In the genomic region with DNA sequence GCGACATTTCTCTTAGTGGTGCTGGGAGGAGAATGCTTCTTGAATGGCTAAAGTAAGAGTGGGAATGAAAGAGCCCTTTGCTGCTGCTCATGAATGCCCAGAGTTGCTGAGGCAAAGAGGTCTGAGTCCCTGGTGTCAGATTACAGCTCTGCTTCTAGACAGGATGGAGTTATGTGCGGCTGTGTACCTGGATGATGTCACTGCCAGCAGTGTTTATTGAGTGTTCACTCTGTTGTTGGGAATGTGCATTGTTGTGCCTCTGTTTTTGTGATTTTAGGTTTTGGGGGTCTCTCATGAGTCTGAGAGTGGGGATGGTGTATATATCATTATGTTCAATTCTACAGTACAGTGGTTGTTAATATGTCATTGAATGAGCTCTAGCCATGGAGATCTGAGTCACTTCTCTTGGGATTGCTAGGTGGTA, we compare ENCODE assay signal across 1 cellular context.
TF ChIP-seq lines count a peak whose summit lies in the region.

No MANE protein-coding gene starts in this region.

TF ChIP-seq in K562, 482 proteins besides CTCF, POLR2A, EP300 and RAD21 (continued from another document and continues in another):
- TF ChIP-seq, protein P1, sequence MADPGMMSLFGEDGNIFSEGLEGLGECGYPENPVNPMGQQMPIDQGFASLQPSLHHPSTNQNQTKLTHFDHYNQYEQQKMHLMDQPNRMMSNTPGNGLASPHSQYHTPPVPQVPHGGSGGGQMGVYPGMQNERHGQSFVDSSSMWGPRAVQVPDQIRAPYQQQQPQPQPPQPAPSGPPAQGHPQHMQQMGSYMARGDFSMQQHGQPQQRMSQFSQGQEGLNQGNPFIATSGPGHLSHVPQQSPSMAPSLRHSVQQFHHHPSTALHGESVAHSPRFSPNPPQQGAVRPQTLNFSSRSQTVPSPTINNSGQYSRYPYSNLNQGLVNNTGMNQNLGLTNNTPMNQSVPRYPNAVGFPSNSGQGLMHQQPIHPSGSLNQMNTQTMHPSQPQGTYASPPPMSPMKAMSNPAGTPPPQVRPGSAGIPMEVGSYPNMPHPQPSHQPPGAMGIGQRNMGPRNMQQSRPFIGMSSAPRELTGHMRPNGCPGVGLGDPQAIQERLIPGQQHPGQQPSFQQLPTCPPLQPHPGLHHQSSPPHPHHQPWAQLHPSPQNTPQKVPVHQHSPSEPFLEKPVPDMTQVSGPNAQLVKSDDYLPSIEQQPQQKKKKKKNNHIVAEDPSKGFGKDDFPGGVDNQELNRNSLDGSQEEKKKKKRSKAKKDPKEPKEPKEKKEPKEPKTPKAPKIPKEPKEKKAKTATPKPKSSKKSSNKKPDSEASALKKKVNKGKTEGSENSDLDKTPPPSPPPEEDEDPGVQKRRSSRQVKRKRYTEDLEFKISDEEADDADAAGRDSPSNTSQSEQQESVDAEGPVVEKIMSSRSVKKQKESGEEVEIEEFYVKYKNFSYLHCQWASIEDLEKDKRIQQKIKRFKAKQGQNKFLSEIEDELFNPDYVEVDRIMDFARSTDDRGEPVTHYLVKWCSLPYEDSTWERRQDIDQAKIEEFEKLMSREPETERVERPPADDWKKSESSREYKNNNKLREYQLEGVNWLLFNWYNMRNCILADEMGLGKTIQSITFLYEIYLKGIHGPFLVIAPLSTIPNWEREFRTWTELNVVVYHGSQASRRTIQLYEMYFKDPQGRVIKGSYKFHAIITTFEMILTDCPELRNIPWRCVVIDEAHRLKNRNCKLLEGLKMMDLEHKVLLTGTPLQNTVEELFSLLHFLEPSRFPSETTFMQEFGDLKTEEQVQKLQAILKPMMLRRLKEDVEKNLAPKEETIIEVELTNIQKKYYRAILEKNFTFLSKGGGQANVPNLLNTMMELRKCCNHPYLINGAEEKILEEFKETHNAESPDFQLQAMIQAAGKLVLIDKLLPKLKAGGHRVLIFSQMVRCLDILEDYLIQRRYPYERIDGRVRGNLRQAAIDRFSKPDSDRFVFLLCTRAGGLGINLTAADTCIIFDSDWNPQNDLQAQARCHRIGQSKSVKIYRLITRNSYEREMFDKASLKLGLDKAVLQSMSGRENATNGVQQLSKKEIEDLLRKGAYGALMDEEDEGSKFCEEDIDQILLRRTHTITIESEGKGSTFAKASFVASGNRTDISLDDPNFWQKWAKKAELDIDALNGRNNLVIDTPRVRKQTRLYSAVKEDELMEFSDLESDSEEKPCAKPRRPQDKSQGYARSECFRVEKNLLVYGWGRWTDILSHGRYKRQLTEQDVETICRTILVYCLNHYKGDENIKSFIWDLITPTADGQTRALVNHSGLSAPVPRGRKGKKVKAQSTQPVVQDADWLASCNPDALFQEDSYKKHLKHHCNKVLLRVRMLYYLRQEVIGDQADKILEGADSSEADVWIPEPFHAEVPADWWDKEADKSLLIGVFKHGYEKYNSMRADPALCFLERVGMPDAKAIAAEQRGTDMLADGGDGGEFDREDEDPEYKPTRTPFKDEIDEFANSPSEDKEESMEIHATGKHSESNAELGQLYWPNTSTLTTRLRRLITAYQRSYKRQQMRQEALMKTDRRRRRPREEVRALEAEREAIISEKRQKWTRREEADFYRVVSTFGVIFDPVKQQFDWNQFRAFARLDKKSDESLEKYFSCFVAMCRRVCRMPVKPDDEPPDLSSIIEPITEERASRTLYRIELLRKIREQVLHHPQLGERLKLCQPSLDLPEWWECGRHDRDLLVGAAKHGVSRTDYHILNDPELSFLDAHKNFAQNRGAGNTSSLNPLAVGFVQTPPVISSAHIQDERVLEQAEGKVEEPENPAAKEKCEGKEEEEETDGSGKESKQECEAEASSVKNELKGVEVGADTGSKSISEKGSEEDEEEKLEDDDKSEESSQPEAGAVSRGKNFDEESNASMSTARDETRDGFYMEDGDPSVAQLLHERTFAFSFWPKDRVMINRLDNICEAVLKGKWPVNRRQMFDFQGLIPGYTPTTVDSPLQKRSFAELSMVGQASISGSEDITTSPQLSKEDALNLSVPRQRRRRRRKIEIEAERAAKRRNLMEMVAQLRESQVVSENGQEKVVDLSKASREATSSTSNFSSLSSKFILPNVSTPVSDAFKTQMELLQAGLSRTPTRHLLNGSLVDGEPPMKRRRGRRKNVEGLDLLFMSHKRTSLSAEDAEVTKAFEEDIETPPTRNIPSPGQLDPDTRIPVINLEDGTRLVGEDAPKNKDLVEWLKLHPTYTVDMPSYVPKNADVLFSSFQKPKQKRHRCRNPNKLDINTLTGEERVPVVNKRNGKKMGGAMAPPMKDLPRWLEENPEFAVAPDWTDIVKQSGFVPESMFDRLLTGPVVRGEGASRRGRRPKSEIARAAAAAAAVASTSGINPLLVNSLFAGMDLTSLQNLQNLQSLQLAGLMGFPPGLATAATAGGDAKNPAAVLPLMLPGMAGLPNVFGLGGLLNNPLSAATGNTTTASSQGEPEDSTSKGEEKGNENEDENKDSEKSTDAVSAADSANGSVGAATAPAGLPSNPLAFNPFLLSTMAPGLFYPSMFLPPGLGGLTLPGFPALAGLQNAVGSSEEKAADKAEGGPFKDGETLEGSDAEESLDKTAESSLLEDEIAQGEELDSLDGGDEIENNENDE (IDR thresholded peaks at IDR 0.05; ENCODE audit: low read depth, low read length), result no peak
- TF ChIP-seq, protein P2, sequence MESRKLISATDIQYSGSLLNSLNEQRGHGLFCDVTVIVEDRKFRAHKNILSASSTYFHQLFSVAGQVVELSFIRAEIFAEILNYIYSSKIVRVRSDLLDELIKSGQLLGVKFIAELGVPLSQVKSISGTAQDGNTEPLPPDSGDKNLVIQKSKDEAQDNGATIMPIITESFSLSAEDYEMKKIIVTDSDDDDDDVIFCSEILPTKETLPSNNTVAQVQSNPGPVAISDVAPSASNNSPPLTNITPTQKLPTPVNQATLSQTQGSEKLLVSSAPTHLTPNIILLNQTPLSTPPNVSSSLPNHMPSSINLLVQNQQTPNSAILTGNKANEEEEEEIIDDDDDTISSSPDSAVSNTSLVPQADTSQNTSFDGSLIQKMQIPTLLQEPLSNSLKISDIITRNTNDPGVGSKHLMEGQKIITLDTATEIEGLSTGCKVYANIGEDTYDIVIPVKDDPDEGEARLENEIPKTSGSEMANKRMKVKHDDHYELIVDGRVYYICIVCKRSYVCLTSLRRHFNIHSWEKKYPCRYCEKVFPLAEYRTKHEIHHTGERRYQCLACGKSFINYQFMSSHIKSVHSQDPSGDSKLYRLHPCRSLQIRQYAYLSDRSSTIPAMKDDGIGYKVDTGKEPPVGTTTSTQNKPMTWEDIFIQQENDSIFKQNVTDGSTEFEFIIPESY (CRISPR knock-in tag; IDR thresholded peaks at IDR 0.05), result no peak
- no peak for TF ChIP-seq ZC3H11A (IDR thresholded peaks at IDR 0.05; ENCODE audit: low read depth, low read length)
- TF ChIP-seq, protein P3, sequence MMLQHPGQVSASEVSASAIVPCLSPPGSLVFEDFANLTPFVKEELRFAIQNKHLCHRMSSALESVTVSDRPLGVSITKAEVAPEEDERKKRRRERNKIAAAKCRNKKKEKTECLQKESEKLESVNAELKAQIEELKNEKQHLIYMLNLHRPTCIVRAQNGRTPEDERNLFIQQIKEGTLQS (IDR thresholded peaks at IDR 0.05), result peak; percentile 87
- TF ChIP-seq, protein P3 (CRISPR knock-in tag; conservative IDR thresholded peaks at IDR 0.05), result no peak
- TF ChIP-seq HDGF (IDR thresholded peaks at IDR 0.05), result 0 out of 2 replicates have a peak, but pooled peaks have one; percentile 36
- no peak for TF ChIP-seq ELF1 (tag; IDR thresholded peaks at IDR 0.05)
- TF ChIP-seq ZSCAN32 (CRISPR knock-in tag; IDR thresholded peaks at IDR 0.05), result no peak
- TF ChIP-seq ZNF23 (CRISPR knock-in tag; IDR thresholded peaks at IDR 0.05), result no peak
- no peak for TF ChIP-seq ARHGAP35 (IDR thresholded peaks at IDR 0.05; ENCODE audit: partially characterized antibody)
- TF ChIP-seq ZNF197 (CRISPR knock-in tag; IDR thresholded peaks at IDR 0.05; ENCODE audit: low read depth), result no peak
- TF ChIP-seq ZNF507 (tag; conservative IDR thresholded peaks at IDR 0.05), result no peak
- no peak for TF ChIP-seq ESRRA (IDR thresholded peaks at IDR 0.05; ENCODE audit: borderline replicate concordance, low read depth)
- no peak for TF ChIP-seq SNRNP70 (optimal IDR thresholded peaks at IDR 0.05; ENCODE audit: low read depth, low read length)
- TF ChIP-seq ZNF79 (CRISPR knock-in tag; IDR thresholded peaks at IDR 0.05; ENCODE audit: low read depth), result no peak
- peak; percentile 92 for TF ChIP-seq ATF7 (IDR thresholded peaks at IDR 0.05)
- TF ChIP-seq, protein P4, sequence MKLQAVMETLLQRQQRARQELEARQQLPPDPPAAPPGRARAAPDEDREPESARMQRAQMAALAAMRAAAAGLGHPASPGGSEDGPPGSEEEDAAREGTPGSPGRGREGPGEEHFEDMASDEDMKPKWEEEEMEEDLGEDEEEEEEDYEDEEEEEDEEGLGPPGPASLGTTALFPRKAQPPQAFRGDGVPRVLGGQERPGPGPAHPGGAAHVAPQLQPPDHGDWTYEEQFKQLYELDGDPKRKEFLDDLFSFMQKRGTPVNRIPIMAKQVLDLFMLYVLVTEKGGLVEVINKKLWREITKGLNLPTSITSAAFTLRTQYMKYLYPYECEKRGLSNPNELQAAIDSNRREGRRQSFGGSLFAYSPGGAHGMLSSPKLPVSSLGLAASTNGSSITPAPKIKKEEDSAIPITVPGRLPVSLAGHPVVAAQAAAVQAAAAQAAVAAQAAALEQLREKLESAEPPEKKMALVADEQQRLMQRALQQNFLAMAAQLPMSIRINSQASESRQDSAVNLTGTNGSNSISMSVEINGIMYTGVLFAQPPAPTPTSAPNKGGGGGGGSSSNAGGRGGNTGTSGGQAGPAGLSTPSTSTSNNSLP (IDR thresholded peaks at IDR 0.05; ENCODE audit: borderline replicate concordance, low read depth, low read length), result no peak
- TF ChIP-seq HNRNPUL1 (IDR thresholded peaks at IDR 0.05; ENCODE audit: low read length), result no peak
- TF ChIP-seq DPF2 (IDR thresholded peaks at IDR 0.05), result peak; percentile 65
- no peak for TF ChIP-seq ZNF224 (CRISPR knock-in tag; IDR thresholded peaks at IDR 0.05)
- TF ChIP-seq NFATC3 (IDR thresholded peaks at IDR 0.05), result no peak
- TF ChIP-seq ZNF589 (CRISPR knock-in tag; IDR thresholded peaks at IDR 0.05; ENCODE audit: low read depth), result no peak
- TF ChIP-seq, protein P5, sequence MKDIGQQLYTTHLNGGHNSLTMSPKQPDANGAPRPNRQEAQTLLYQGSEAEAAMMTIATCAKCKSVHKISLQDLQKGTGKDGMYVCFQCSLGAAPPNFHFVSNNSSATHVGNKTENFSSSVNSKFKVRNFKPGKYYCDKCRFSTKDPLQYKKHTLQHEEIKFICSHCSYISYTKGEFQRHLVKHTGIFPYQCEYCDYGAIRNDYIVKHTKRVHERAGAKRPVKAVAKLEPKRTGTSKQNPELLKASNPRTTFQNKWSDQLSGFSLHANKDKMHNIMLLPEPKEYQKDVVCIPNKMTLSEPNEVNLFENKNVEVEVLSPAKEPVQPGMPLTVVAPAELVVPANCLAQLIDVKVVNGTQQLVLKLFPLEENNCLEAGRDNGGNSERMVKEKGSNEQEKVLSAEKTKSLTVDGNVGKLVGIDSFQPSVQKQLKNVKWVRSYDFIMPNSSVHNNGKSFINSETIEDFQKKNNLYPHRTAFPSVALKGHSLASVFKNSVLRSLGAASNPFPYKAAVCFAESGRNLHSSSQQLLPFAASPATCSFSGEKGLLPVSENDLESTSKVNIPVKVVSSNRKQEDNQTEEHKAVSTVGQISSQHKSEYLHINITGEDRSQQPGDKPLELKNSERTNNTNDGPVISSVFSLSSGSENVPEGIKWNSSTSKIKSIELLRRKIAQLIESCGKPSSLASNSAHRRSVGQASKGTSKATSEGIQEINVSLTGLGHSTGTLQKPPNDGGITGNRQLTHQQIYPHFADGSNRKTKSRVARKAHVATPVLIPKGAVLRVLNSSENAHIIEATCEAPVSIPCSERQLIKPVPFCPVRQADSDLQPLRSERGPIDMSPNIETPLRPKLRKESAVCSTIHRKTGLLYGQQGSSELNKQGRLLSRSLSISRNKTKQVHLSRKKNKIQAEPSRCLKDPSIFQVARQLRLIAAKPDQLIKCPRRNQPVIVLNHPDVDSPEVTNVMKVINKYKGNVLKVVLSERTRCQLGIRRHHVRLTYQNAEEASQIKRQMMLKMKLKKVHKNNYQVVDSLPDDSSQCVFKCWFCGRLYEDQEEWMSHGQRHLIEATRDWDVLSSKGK (CRISPR knock-in tag; IDR thresholded peaks at IDR 0.05), result no peak
- no peak for TF ChIP-seq ERF (CRISPR knock-in tag; IDR thresholded peaks at IDR 0.05)
- no peak for TF ChIP-seq CCAR2 (IDR thresholded peaks at IDR 0.05; ENCODE audit: low read depth, low read length)
- no peak for TF ChIP-seq RBBP5 (IDR thresholded peaks at IDR 0.05; ENCODE audit: borderline replicate concordance, insufficient read depth, low read length, poor library complexity, severe bottlenecking)
- no peak for TF ChIP-seq PHTF2 (CRISPR knock-in tag; IDR thresholded peaks at IDR 0.05)
- TF ChIP-seq BRD9 (IDR thresholded peaks at IDR 0.05; ENCODE audit: low read depth, partially characterized antibody), result no peak
- no peak for TF ChIP-seq TCF7L2 (IDR thresholded peaks at IDR 0.05; ENCODE audit: low read depth, low read length)
- TF ChIP-seq, protein P6, sequence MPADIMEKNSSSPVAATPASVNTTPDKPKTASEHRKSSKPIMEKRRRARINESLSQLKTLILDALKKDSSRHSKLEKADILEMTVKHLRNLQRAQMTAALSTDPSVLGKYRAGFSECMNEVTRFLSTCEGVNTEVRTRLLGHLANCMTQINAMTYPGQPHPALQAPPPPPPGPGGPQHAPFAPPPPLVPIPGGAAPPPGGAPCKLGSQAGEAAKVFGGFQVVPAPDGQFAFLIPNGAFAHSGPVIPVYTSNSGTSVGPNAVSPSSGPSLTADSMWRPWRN (IDR thresholded peaks at IDR 0.05; ENCODE audit: low read depth), result no peak
- peak; percentile 46 for TF ChIP-seq CREM (IDR thresholded peaks at IDR 0.05; ENCODE audit: low read depth)
- TF ChIP-seq POLR3A (IDR thresholded peaks at IDR 0.05; ENCODE audit: borderline replicate concordance, extremely low read depth, insufficient read depth, insufficient read length), result no peak
- TF ChIP-seq, protein P7, sequence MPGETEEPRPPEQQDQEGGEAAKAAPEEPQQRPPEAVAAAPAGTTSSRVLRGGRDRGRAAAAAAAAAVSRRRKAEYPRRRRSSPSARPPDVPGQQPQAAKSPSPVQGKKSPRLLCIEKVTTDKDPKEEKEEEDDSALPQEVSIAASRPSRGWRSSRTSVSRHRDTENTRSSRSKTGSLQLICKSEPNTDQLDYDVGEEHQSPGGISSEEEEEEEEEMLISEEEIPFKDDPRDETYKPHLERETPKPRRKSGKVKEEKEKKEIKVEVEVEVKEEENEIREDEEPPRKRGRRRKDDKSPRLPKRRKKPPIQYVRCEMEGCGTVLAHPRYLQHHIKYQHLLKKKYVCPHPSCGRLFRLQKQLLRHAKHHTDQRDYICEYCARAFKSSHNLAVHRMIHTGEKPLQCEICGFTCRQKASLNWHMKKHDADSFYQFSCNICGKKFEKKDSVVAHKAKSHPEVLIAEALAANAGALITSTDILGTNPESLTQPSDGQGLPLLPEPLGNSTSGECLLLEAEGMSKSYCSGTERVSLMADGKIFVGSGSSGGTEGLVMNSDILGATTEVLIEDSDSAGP (CRISPR knock-in tag; IDR thresholded peaks at IDR 0.05), result no peak
- no peak for TF ChIP-seq ZNF778 (CRISPR knock-in tag; IDR thresholded peaks at IDR 0.05)
- no peak for TF ChIP-seq SMAD1 (IDR thresholded peaks at IDR 0.05; ENCODE audit: low read depth, low read length, partially characterized antibody)
- no peak for TF ChIP-seq ZNF324 (CRISPR knock-in tag; IDR thresholded peaks at IDR 0.05)
